In genomic region chr6:14863896-14864850, GRCh38 we compare ENCODE assay signal across 1 cellular context.
TF ChIP-seq lines count a peak whose summit lies in the region.

No MANE protein-coding gene starts in this region.

TF ChIP-seq in SK-N-SH, 30 proteins besides CTCF, POLR2A, EP300 and RAD21 (continued from another document):
- TF ChIP-seq RCOR1 (IDR thresholded peaks at IDR 0.05; ENCODE audit: low read length) (no peak), FOXJ3 (CRISPR knock-in tag; IDR thresholded peaks at IDR 0.05) (no peak), NFIC (IDR thresholded peaks at IDR 0.05; ENCODE audit: borderline replicate concordance) (no peak), ZBTB33 (IDR thresholded peaks at IDR 0.05; ENCODE audit: borderline replicate concordance, low read depth) (no peak), TEAD4 (IDR thresholded peaks at IDR 0.05; ENCODE audit: borderline replicate concordance, insufficient read depth) (no peak), YY1 (IDR thresholded peaks at IDR 0.05; ENCODE audit: low read depth) (no peak)
